Comparison of ENCODE assay signal across 11 cellular contexts in the genomic region with DNA sequence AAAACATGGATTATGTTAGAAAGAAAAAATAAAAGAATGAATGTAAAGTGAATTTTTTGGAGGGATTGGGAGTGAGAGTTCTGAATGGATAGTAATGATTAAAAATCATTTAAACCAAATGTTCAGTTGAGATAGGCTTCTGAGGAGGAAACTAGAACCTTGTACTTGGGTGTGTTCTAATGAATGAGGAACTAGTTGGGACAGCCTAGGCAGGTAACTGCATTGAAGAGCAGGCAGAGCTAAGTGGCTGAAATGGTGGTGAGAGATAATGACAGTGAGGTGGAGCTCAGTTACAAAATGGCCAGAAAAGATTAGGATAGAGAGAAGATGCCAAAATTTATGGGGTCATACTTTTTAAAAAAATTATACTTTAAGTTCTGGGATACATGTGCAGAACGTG.
"Had no signal": no experiment of that assay in that cellular context is flagged by ENCODE, and none has a peak within 500 bp of the region (broad histone marks: within the 10 kb centered on the region; RNA-seq: fewer than 3 reads in every experiment).

No MANE protein-coding gene starts in this region.

- H3K4me3 Mint-ChIP-seq: GM23338, H9, HFFc6 had no signal

- H3K4me1 ChIP-seq: HAP-1 had no signal

- DNase-seq: GM23248, GOT3, H7, H9, HCEC 1CT, HFFc6 had no signal

- H3K27ac Mint-ChIP-seq: GM23338, H9, HFFc6 had no signal

- FAIRE-seq: H1, H54 had no signal

- H3K4me2 ChIP-seq: GM23338 had no signal

- H3K4me3 ChIP-seq: GM23248, GM23338, HAP-1 had no signal

- H2AFZ ChIP-seq: GM23248, GM23338 had no signal

- H3K9me3 Mint-ChIP-seq: HFFc6 had no signal

- H3K36me3 ChIP-seq: HAP-1 had no signal

- H3K27ac ChIP-seq: GM23248 had no signal

- H3K9me3 ChIP-seq: HAP-1 had no signal

- ATAC-seq: GM23338, HCT116 had no signal

- H3K9ac ChIP-seq: GM23248 had no signal
